ENCODE assay signal across 11 cellular contexts in genomic region chr6:116255246-116255800, GRCh38. TPM values are rescaled to one million over a fixed set of nuclear protein-coding genes. Genes with fewer than 3 reads are reported as not detected.
DNase-seq lines count a peak whose midpoint lies in the region; ATAC-seq and TF ChIP-seq lines count a peak whose summit lies in the region.
"Had no signal": no experiment of that assay in that cellular context is flagged by ENCODE, and none has a peak within 500 bp of the region (broad histone marks: within the 10 kb centered on the region; RNA-seq: fewer than 3 reads in every experiment).

No MANE protein-coding gene starts in this region.

- H3K9ac ChIP-seq in PC-3 (ENCODE audit: low read length), result peak overlapping the region; percentile 93

- H3F3A ChIP-seq in PC-3 (ENCODE audit: low read length, unreplicated experiment), result no peaks in the 10 kb centered on the region

- H3K36me3 ChIP-seq in PC-3 (ENCODE audit: low read depth, low read length) (no peaks in the 10 kb centered on the region), prostate gland (no peaks in the 10 kb centered on the region), spleen (peaks cover 0 to 6% (median 0%) of the 10 kb centered on the region in 6 donors)

- TF ChIP-seq POLR2A in prostate gland (IDR thresholded peaks at IDR 0.05) (no peak), spleen (IDR thresholded peaks at IDR 0.05) (no peak)

- H3K4me3 Mint-ChIP-seq in naive thymus-derived CD8-positive, alpha-beta T cell, result no peak overlapping the region
- H3K4me3 Mint-ChIP-seq: activated CD8-positive, alpha-beta T cell treated with anti-CD3 and anti-CD28 coated beads for 36 hours; mesothelial cell of epicardium had no signal

- H3K4me3 ChIP-seq in PC-3 (ENCODE audit: low read length) (peak overlapping the region; percentile 97), fibroblast of mammary gland (ENCODE audit: control insufficient read depth, low read depth, low read length) (no peak overlapping the region), prostate gland (peak overlapping the region in 1 of 2 donors; percentile 80), spleen (no peak overlapping the region)

- CTCF ChIA-PET in HEK293T (lab: Yijun Ruan, JAX), result interaction anchor here (0.7 to 1.6 kb wide), 4 partner anchors 14 to 317 kb away, joined by 3 to 8 read pairs (median 3); no protein-coding TSS in a partner anchor
- CTCF ChIA-PET in PC-3 (lab: Charles Lee), result interaction anchor here (0.7 kb wide), 1 partner anchor 71 kb away, joined by 3 read pairs; no protein-coding TSS in a partner anchor

- intact Hi-C loops in PC-3 (cut with micrococcal nuclease) (no loop called here), prostate gland (cut with DNase I) (no loop called here), spleen (cut with DNase I; ENCODE audit: low total_unique reads) (no loop called here)

- H3K27ac Mint-ChIP-seq in naive thymus-derived CD8-positive, alpha-beta T cell, result no peak overlapping the region
- H3K27ac Mint-ChIP-seq: activated CD8-positive, alpha-beta T cell treated with anti-CD3 and anti-CD28 coated beads for 36 hours; mesothelial cell of epicardium had no signal

- 23% methylated on average over 5 of the region's 5 CpGs for WGBS in prostate gland
- WGBS in spleen, 5 donors, result 66 to 75% (median 72%) methylated on average over 5 of the region's 5 CpGs

- H2AFZ ChIP-seq in PC-3 (ENCODE audit: low read length), result no peak overlapping the region

- H3K9me2 ChIP-seq in PC-3 (replicated peaks; ENCODE audit: low read length), result no peaks in the 10 kb centered on the region

- no peaks in the 10 kb centered on the region for H3K9me3 Mint-ChIP-seq in naive thymus-derived CD8-positive, alpha-beta T cell
- H3K9me3 Mint-ChIP-seq: activated CD8-positive, alpha-beta T cell treated with anti-CD3 and anti-CD28 coated beads for 36 hours; mesothelial cell of epicardium had no signal

- H3K27me3 ChIP-seq in PC-3 (ENCODE audit: low read length) (no peaks in the 10 kb centered on the region), prostate gland (replicated peaks; ENCODE audit: insufficient read depth) (no peaks in the 10 kb centered on the region), spleen (replicated peaks in 1 of 7) (no peaks in the 10 kb centered on the region)
- H3K27me3 ChIP-seq: SJSA1 had no signal

- H3K9me3 ChIP-seq in PC-3 (ENCODE audit: low read length) (no peaks in the 10 kb centered on the region), prostate gland (no peaks in the 10 kb centered on the region), spleen (no peaks in the 10 kb centered on the region)
- H3K9me3 ChIP-seq: SJSA1 had no signal

- H3K4me1 Mint-ChIP-seq in naive thymus-derived CD8-positive, alpha-beta T cell, result peaks cover 5 to 15% (median 13%) of the 10 kb centered on the region in 4 donors

- peak overlapping the region; percentile 86 for H3K4me2 ChIP-seq in PC-3 (ENCODE audit: low read length)

- 0 out of 2 replicates have a peak, but pooled peaks cover 4% of the 10 kb centered on the region for H4K20me1 ChIP-seq in PC-3 (ENCODE audit: low read length)

- no peaks in the 10 kb centered on the region for H3K27me3 Mint-ChIP-seq in naive thymus-derived CD8-positive, alpha-beta T cell
- H3K27me3 Mint-ChIP-seq: activated CD8-positive, alpha-beta T cell treated with anti-CD3 and anti-CD28 coated beads for 36 hours had no signal

- H3K4me1 ChIP-seq in PC-3 (ENCODE audit: insufficient read depth, low read length), result peaks cover 25% of the 10 kb centered on the region
- H3K4me1 ChIP-seq in prostate gland (replicated peaks), result peaks cover 11% of the 10 kb centered on the region
- peaks cover 35 to 55% (median 44%) of the 10 kb centered on the region in 6 donors for H3K4me1 ChIP-seq in spleen

- BruUV-seq in PC-3 (replicated peaks; lab: Mats Ljungman, UMichigan), result no TSS peak

- DNase-seq in HEK293T (ENCODE audit: extremely low spot score) (no peak), PC-3 (no peak), fibroblast of mammary gland (ENCODE audit: low read depth) (peak; percentile 34), prostate gland (ENCODE audit: low spot score) (no peak), spleen (no peak)
- DNase-seq in stimulated activated CD4-positive, alpha-beta T cell treated with anti-CD3 and anti-CD28 coated beads, Interleukin-2, amount 100 ng/mL, for 24 hours, result no peak
- DNase-seq in naive thymus-derived CD8-positive, alpha-beta T cell, result no peak
- DNase-seq: activated CD8-positive, alpha-beta T cell treated with anti-CD3 and anti-CD28 coated beads for 36 hours; NCI-H1694 treated with DMSO at 0.1 percent for 48 hours had no signal

- POLR2A ChIA-PET in HEK293T (lab: Yijun Ruan, JAX) (interaction anchor here (0.9 to 3.7 kb wide), 7 partner anchors 13 to 316 kb away, joined by 3 to 18 read pairs (median 7); partner anchors contain the start of genes CALHM5, RWDD1 and TSPYL1), PC-3 (lab: Charles Lee; ENCODE audit: unreplicated experiment) (interaction anchor here (0.6 kb wide), 2 partner anchors 22 to 316 kb away, joined by 4 to 24 read pairs; partner anchors contain the start of gene RWDD1)
- POLR2A ChIA-PET in naive thymus-derived CD8-positive, alpha-beta T cell (lab: Charles Lee), result interaction anchor here (0.5 to 5.9 kb wide), 3 partner anchors 24 to 406 kb away, joined by 4 to 70 read pairs (median 8); partner anchors contain the start of genes RWDD1 and TSPYL1

- TF ChIP-seq CTCF in PC-3 (conservative IDR thresholded peaks at IDR 0.05; ENCODE audit: low read depth, low read length) (no peak), fibroblast of mammary gland (conservative IDR thresholded peaks at IDR 0.05; ENCODE audit: control insufficient read depth, insufficient read depth, low read depth, low read length) (no peak), prostate gland (IDR thresholded peaks at IDR 0.05) (no peak), spleen (IDR thresholded peaks at IDR 0.05 in 8 of 11, conservative IDR thresholded peaks at IDR 0.05 in 3 of 11) (no peak)

- ATAC-seq in PC-3, result no peak
- ATAC-seq in naive thymus-derived CD8-positive, alpha-beta T cell, result no peak
- ATAC-seq: activated CD8-positive, alpha-beta T cell treated with anti-CD3 and anti-CD28 coated beads for 36 hours had no signal

- H3K27ac ChIP-seq in PC-3 (ENCODE audit: low read length) (no peak overlapping the region), prostate gland (peak overlapping the region; percentile 84 to 92), spleen (peak overlapping the region in 2 of 8 donors; percentile 89 to 91)

- H3K36me3 Mint-ChIP-seq in naive thymus-derived CD8-positive, alpha-beta T cell, result peaks cover under 1 to 11% (median 8%) of the 10 kb centered on the region in 3 donors

- H3K79me2 ChIP-seq in PC-3 (ENCODE audit: low read length), result peaks cover 43% of the 10 kb centered on the region

TF ChIP-seq in HEK293T, 16 proteins besides CTCF, POLR2A, EP300 and RAD21:
- TF ChIP-seq L3MBTL2 (conservative IDR thresholded peaks at IDR 0.05) (no peak), LEF1 (IDR thresholded peaks at IDR 0.05; ENCODE audit: borderline replicate concordance) (no peak), CTBP1 (IDR thresholded peaks at IDR 0.05; ENCODE audit: borderline replicate concordance) (no peak), FOXA1 (IDR thresholded peaks at IDR 0.05) (no peak), PKNOX1 (IDR thresholded peaks at IDR 0.05) (peak; percentile 59)

RNA-seq across cellular contexts. Expression of gene TSPYL4, which starts 1.4 kb away (rescaled TPM):
- total RNA-seq in PC-3 (2014; rRNA removed), result 8.0 and 10.1 TPM in 2 replicates
- total RNA-seq in prostate gland, result 10 to 100 TPM; 26.0 to 33.7 TPM
- 10 to 100 TPM; 11.2 to 19.0 (median 13.5) TPM for total RNA-seq in spleen
- 1 to 10 TPM; 7.2 to 7.8 (median 7.5) TPM for polyA plus RNA-seq in spleen
- 10 to 100 TPM; 23.1 to 24.7 TPM for total RNA-seq in naive thymus-derived CD8-positive, alpha-beta T cell
- 10 to 100 TPM; 12.5 to 19.4 (median 12.7) TPM for polyA plus RNA-seq in naive thymus-derived CD8-positive, alpha-beta T cell

RNA-seq across cellular contexts. Expression of gene TSPYL1, which starts 24.4 kb away (rescaled TPM):
- total RNA-seq in PC-3 (2014; rRNA removed), result 35.1 and 38.8 TPM in 2 replicates
- 100 to 1,000 TPM; 112 to 159 TPM for total RNA-seq in prostate gland
- 10 to 100 TPM; 63.1 to 97.7 (median 73.4) TPM for total RNA-seq in spleen
- polyA plus RNA-seq in spleen, result 10 to 100 TPM; 28.7 to 41.7 (median 29.2) TPM
- total RNA-seq in naive thymus-derived CD8-positive, alpha-beta T cell, result 100 to 1,000 TPM; 104 to 106 TPM
- polyA plus RNA-seq in naive thymus-derived CD8-positive, alpha-beta T cell, result 10 to 100 TPM; 28.2 to 49.1 (median 36.7) TPM
